ENCODE assay signal across 8 cellular contexts in the genomic region with DNA sequence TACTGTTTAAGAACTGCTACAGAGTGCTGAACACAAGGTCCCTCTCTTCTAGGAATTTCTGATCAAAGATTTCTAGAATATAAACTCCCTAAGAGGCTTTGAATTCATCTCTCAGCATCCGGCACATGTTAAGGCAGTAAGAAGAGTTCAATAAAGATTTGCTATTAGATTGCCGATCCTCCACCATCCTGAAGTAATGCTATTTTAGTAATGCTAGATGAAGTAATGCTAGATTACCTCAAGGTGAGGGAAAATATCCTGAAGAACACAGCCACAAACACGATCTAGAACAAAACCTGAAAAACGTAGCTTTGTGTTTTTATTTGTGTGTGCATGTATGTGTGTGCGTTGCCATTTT. TPM values are rescaled to one million over a fixed set of nuclear protein-coding genes. Genes with fewer than 3 reads are reported as not detected.
DNase-seq lines count a peak whose midpoint lies in the region; ATAC-seq and TF ChIP-seq lines count a peak whose summit lies in the region.

No MANE protein-coding gene starts in this region.

- POLR2A ChIA-PET in AG04449 (lab: Yijun Ruan, JAX) = interaction anchor here (0.7 to 1.7 kb wide), 4 partner anchors 9 to 405 kb away, joined by 3 to 21 read pairs (median 3); a partner anchor contains a TSS

- H3K4me2 ChIP-seq in KMS-11 = peak overlapping the region; percentile 87

- H3K27me3 ChIP-seq in KMS-11 (ENCODE audit: insufficient read depth, low read depth) (no peaks in the 10 kb centered on the region), muscle layer of colon (ENCODE audit: control insufficient read depth in 1 of 2, insufficient read depth in 2 of 2, low read length in 2 of 2) (no peaks in the 10 kb centered on the region)

- peaks cover 77% of the 10 kb centered on the region for H3K4me1 Mint-ChIP-seq in central memory CD8-positive, alpha-beta T cell

- H3K9ac ChIP-seq in KMS-11 (peak overlapping the region; percentile 86), muscle layer of colon (ENCODE audit: low read length) (peak overlapping the region; percentile 86)

- H3K4me3 Mint-ChIP-seq in central memory CD8-positive, alpha-beta T cell = peak overlapping the region; percentile 90

- ATAC-seq in central memory CD8-positive, alpha-beta T cell (replicated peaks; ENCODE audit: extremely low read depth, poor library complexity, severe bottlenecking) = no peak
- ATAC-seq in HG02938 (IDR thresholded peaks at IDR 0.05; ENCODE audit: unreplicated experiment) = no peak

- peak overlapping the region; percentile 91 for H3K27ac Mint-ChIP-seq in central memory CD8-positive, alpha-beta T cell (ENCODE audit: low read depth)

- peak overlapping the region; percentile 89 for H2AFZ ChIP-seq in KMS-11 (ENCODE audit: low read depth)

- TF ChIP-seq CTCF in AG04449 (IDR thresholded peaks at IDR 0.05; ENCODE audit: insufficient read depth, low read length, missing control alignments) (no peak), KMS-11 (conservative IDR thresholded peaks at IDR 0.05; ENCODE audit: low read depth, low read length) (no peak)

- H3K36me3 Mint-ChIP-seq in central memory CD8-positive, alpha-beta T cell (ENCODE audit: insufficient read depth) = peaks cover 42% of the 10 kb centered on the region

- H3K79me2 ChIP-seq in KMS-11 (ENCODE audit: insufficient read depth, low read depth) = peaks cover 34% of the 10 kb centered on the region

- CTCF ChIA-PET in AG04449 (lab: Yijun Ruan, JAX) = interaction anchor here (1.0 to 1.5 kb wide), 2 partner anchors 13 to 405 kb away, joined by 3 to 6 read pairs; no protein-coding TSS in a partner anchor

- no peaks in the 10 kb centered on the region for H3K27me3 Mint-ChIP-seq in central memory CD8-positive, alpha-beta T cell

- H3K36me3 ChIP-seq in KMS-11 (ENCODE audit: insufficient read depth) (no peaks in the 10 kb centered on the region), muscle layer of colon (ENCODE audit: insufficient read depth, low read length) (peaks cover 19% of the 10 kb centered on the region)

- no peaks in the 10 kb centered on the region; the same call in 1 of the 2 replicates for H4K20me1 ChIP-seq in KMS-11 (ENCODE audit: insufficient read depth)

- H3K9me3 ChIP-seq in muscle layer of colon (ENCODE audit: low read length) = no peaks in the 10 kb centered on the region

- H3K4me3 ChIP-seq in AG04449 (ENCODE audit: low read depth, low read length) (peak overlapping the region; percentile 90), KMS-11 (IDR thresholded peaks at IDR 0.05; ENCODE audit: insufficient read depth, low read depth, low read length) (no peak overlapping the region), muscle layer of colon (ENCODE audit: low read depth in 1 of 2, low read length in 2 of 2) (peak overlapping the region; percentile 75 to 86)

- DNase-seq in AG04449 (ENCODE audit: low read depth, low spot score) = no peak
- DNase-seq in central memory CD8-positive, alpha-beta T cell (ENCODE audit: low spot score in 2 of 2) = no peak
- no peak for DNase-seq in ureter (ENCODE audit: low spot score)
- no peak for DNase-seq in NCI-H345 treated with DMSO at 0.1 percent for 48 hours (lab: John Stamatoyannopoulos, UW; ENCODE audit: unreplicated experiment)
- DNase-seq in central memory CD4-positive, alpha-beta T cell = no peak

- H3K4me1 ChIP-seq in KMS-11 (ENCODE audit: low read depth, poor library complexity, severe bottlenecking) (peaks cover 42% of the 10 kb centered on the region), muscle layer of colon (ENCODE audit: insufficient read depth, low read length) (peaks cover 50% of the 10 kb centered on the region)

- H3K27ac ChIP-seq in KMS-11 (peak overlapping the region; percentile 71), muscle layer of colon (ENCODE audit: low read depth, low read length) (peak overlapping the region; percentile 98)

- H3K9me3 Mint-ChIP-seq in central memory CD8-positive, alpha-beta T cell = no peaks in the 10 kb centered on the region

RNA-seq across cellular contexts. Expression of a gene that starts 0.9 kb away (rescaled TPM):
- total RNA-seq in ureter = 372 TPM

RNA-seq across cellular contexts. Expression of a gene that starts 13.4 kb away (rescaled TPM):
- 299 TPM for total RNA-seq in ureter

RNA-seq across cellular contexts. Expression of a gene that starts 41.2 kb away (rescaled TPM):
- total RNA-seq in ureter = 9.7 TPM
